In the genomic region with DNA sequence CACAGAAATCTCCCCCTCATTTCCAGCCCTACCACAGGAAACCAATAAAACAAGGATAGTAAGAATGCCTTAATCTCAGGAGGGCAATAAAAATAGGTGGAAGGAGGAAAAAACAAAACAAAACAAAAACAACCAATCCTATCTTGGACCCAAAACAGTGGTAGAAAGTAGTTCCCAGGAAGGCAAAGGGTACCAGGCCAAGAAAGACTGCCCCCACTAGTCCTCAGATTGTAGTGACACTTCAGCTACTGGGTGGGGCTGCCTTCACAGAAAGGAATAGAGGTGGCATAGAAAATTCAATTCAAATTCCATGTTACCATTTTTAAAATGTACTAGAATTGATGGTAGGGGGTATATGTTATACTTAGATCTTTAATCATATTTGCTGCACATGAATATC, we compare ENCODE assay signal across 2 cellular contexts.
TF ChIP-seq lines count a peak whose summit lies in the region.

No MANE protein-coding gene starts in this region.

TF ChIP-seq in SK-N-SH, 30 proteins besides CTCF, POLR2A, EP300 and RAD21 (continued from another document):
- TF ChIP-seq REST (IDR thresholded peaks at IDR 0.05; ENCODE audit: low read depth, low read length) (no peak), FOXM1 (IDR thresholded peaks at IDR 0.05; ENCODE audit: low read depth) (no peak), NFIC (IDR thresholded peaks at IDR 0.05; ENCODE audit: borderline replicate concordance) (no peak), NRF1 (IDR thresholded peaks at IDR 0.05; ENCODE audit: low read depth, low read length) (no peak), IRF3 (IDR thresholded peaks at IDR 0.05; ENCODE audit: low read depth, low read length) (no peak)
- TF ChIP-seq, protein P1, sequence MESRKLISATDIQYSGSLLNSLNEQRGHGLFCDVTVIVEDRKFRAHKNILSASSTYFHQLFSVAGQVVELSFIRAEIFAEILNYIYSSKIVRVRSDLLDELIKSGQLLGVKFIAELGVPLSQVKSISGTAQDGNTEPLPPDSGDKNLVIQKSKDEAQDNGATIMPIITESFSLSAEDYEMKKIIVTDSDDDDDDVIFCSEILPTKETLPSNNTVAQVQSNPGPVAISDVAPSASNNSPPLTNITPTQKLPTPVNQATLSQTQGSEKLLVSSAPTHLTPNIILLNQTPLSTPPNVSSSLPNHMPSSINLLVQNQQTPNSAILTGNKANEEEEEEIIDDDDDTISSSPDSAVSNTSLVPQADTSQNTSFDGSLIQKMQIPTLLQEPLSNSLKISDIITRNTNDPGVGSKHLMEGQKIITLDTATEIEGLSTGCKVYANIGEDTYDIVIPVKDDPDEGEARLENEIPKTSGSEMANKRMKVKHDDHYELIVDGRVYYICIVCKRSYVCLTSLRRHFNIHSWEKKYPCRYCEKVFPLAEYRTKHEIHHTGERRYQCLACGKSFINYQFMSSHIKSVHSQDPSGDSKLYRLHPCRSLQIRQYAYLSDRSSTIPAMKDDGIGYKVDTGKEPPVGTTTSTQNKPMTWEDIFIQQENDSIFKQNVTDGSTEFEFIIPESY (IDR thresholded peaks at IDR 0.05; ENCODE audit: borderline replicate concordance, low read depth), result no peak

TF ChIP-seq in SK-N-SH treated with all-trans-retinoic acid at 6 μM for 48 hours, 23 proteins besides CTCF, POLR2A, EP300 and RAD21 (continued from another document):
- no peak for TF ChIP-seq PATZ1 (CRISPR knock-in tag; IDR thresholded peaks at IDR 0.05; ENCODE audit: borderline replicate concordance)
- no peak for TF ChIP-seq ZNF70 (CRISPR knock-in tag; IDR thresholded peaks at IDR 0.05)
- TF ChIP-seq, protein P2, sequence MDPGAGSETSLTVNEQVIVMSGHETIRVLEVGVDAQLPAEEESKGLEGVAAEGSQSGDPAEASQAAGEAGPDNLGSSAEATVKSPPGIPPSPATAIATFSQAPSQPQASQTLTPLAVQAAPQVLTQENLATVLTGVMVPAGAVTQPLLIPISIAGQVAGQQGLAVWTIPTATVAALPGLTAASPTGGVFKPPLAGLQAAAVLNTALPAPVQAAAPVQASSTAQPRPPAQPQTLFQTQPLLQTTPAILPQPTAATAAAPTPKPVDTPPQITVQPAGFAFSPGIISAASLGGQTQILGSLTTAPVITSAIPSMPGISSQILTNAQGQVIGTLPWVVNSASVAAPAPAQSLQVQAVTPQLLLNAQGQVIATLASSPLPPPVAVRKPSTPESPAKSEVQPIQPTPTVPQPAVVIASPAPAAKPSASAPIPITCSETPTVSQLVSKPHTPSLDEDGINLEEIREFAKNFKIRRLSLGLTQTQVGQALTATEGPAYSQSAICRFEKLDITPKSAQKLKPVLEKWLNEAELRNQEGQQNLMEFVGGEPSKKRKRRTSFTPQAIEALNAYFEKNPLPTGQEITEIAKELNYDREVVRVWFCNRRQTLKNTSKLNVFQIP (CRISPR knock-in tag; IDR thresholded peaks at IDR 0.05; ENCODE audit: borderline replicate concordance, low read depth), result no peak
- TF ChIP-seq TSHZ2 (CRISPR knock-in tag; IDR thresholded peaks at IDR 0.05), result no peak
